ENCODE assay signal across 8 cellular contexts in the genomic region with DNA sequence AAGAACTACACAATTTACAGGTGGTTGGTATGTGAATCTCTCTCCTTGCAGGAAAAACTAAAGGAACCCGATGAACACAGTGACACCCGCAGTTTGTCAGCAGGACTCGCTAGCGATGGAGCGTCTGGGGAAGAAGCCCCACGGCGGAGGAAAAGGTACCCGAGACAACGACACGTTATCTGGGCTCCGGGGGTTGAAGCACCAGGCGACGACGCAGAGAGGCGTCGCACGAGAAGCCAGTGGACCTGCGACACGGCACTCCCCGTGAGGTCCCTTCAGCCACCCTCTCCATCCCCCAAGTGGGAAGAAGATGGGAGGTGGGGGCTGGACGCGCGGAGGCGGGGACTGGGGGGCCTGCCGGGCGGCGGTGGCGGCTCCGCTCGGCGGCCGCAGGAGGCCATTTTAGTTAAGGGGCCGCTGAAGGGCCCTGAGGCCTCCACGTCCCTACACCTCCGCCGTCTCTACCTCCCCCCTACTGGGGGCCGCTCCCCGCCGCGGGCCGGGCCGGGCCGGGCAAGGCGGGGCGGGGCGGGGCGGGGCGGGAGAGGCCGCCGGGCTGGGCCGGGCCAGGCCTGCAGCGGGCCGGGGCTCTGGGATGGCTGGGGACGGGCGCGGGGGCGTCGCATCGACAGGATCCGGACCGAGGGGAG. TPM values are rescaled to one million over a fixed set of nuclear protein-coding genes. Genes with fewer than 3 reads are reported as not detected.
DNase-seq lines count a peak whose midpoint lies in the region; ATAC-seq and TF ChIP-seq lines count a peak whose summit lies in the region.

No MANE protein-coding gene starts in this region.

- POLR2A ChIA-PET in SK-N-SH (lab: Yijun Ruan, JAX): no interaction called here

- H3K9me2 ChIP-seq in SK-N-SH (no peaks in the 10 kb centered on the region), hepatocyte (replicated peaks; ENCODE audit: insufficient read depth) (no peaks in the 10 kb centered on the region)

- H3K4me3 ChIP-seq in CD4-positive, CD25-positive, alpha-beta regulatory T cell (ENCODE audit: low read depth, low read length): peak overlapping the region; percentile 79
- H3K4me3 ChIP-seq in SK-N-SH (ENCODE audit: low read depth in 2 of 2, low read length in 1 of 2) (peak overlapping the region; percentile 83 to 86), hepatocyte (peak overlapping the region; percentile 98)

- peaks cover 14% of the 10 kb centered on the region for H3F3A ChIP-seq in SK-N-SH (replicated peaks; ENCODE audit: insufficient read depth)

- H3K36me3 ChIP-seq in CD4-positive, CD25-positive, alpha-beta regulatory T cell (ENCODE audit: control insufficient read depth, insufficient read depth, low read length): no peaks in the 10 kb centered on the region
- peaks cover 11 to 32% of the 10 kb centered on the region in 2 experiments for H3K36me3 ChIP-seq in SK-N-SH (replicated peaks in 1 of 2; ENCODE audit: control insufficient read depth in 1 of 2, insufficient read depth in 2 of 2, low read length in 1 of 2)
- H3K36me3 ChIP-seq in hepatocyte (replicated peaks; ENCODE audit: insufficient read depth, low read depth): no peaks in the 10 kb centered on the region

- peak; percentile 26 to 29 for ATAC-seq in CD4-positive, CD25-positive, alpha-beta regulatory T cell (ENCODE audit: low read depth in 2 of 2)
- ATAC-seq in GM19372 (IDR thresholded peaks at IDR 0.05; ENCODE audit: low read depth, unreplicated experiment) (peak; percentile 49), HG03460 (IDR thresholded peaks at IDR 0.05; ENCODE audit: unreplicated experiment) (peak; percentile 29)

- peak overlapping the region; percentile 91 to 97 (median 96) for H3K27ac Mint-ChIP-seq in CD4-positive, CD25-positive, alpha-beta regulatory T cell

- peak; percentile 43 to 51 (median 49) for DNase-seq in CD4-positive, CD25-positive, alpha-beta regulatory T cell
- DNase-seq in SK-N-SH (peak; percentile 87), hepatocyte (ENCODE audit: low spot score) (peak; percentile 76), retina (peak; percentile 64), middle frontal gyrus (ENCODE audit: extremely low spot score, low spot score) (no peak)

- no peaks in the 10 kb centered on the region for H3K9me3 ChIP-seq in CD4-positive, CD25-positive, alpha-beta regulatory T cell (ENCODE audit: control insufficient read depth in 2 of 2, low read length in 2 of 2)
- no peaks in the 10 kb centered on the region for H3K9me3 ChIP-seq in SK-N-SH
- no peaks in the 10 kb centered on the region for H3K9me3 ChIP-seq in hepatocyte (ENCODE audit: low read depth)

- no peak for TF ChIP-seq EP300 in SK-N-SH (IDR thresholded peaks at IDR 0.05; ENCODE audit: borderline replicate concordance in 1 of 2, low read depth in 1 of 2, low read length in 1 of 2)

- TF ChIP-seq CTCF in SK-N-SH (IDR thresholded peaks at IDR 0.05) (no peak), hepatocyte (IDR thresholded peaks at IDR 0.05; ENCODE audit: poor library complexity) (peak; percentile 9)

- peaks cover 8% of the 10 kb centered on the region for H3K36me3 Mint-ChIP-seq in CD4-positive, CD25-positive, alpha-beta regulatory T cell

- H3K79me2 ChIP-seq in SK-N-SH (ENCODE audit: insufficient read depth) (peaks cover 63% of the 10 kb centered on the region), hepatocyte (peaks cover 56% of the 10 kb centered on the region)

- 4% methylated on average over 16 of the region's 61 CpGs for WGBS in SK-N-SH (ENCODE audit: low lambda C conversion rate)
- WGBS in hepatocyte (ENCODE audit: low lambda C conversion rate, missing lambda C conversion rate): 2% methylated on average over 23 of the region's 61 CpGs

- peaks cover 0 to 2% (median 0%) of the 10 kb centered on the region in 7 donors for H3K9me3 Mint-ChIP-seq in CD4-positive, CD25-positive, alpha-beta regulatory T cell

- H3K4me3 Mint-ChIP-seq in CD4-positive, CD25-positive, alpha-beta regulatory T cell: peak overlapping the region; percentile 93 to 96 (median 94)

- H3K4me2 ChIP-seq in SK-N-SH (peak overlapping the region; percentile 93), hepatocyte (peak overlapping the region; percentile 88)

- H3K27me3 Mint-ChIP-seq in CD4-positive, CD25-positive, alpha-beta regulatory T cell: no peaks in the 10 kb centered on the region

- peak overlapping the region; percentile 91 for H3K27ac ChIP-seq in CD4-positive, CD25-positive, alpha-beta regulatory T cell (ENCODE audit: insufficient read depth, low read length, poor library complexity, severe bottlenecking)
- peak overlapping the region; percentile 89 for H3K27ac ChIP-seq in SK-N-SH (ENCODE audit: low read depth in 2 of 2, low read length in 1 of 2)
- peak overlapping the region; percentile 76 for H3K27ac ChIP-seq in angular gyrus (ENCODE audit: low read depth, low read length)
- peak overlapping the region; percentile 97 for H3K27ac ChIP-seq in hepatocyte

- no peaks in the 10 kb centered on the region for H3K27me3 ChIP-seq in CD4-positive, CD25-positive, alpha-beta regulatory T cell (ENCODE audit: control insufficient read depth, insufficient read depth, low read length)
- H3K27me3 ChIP-seq in SK-N-SH (ENCODE audit: insufficient read depth) (no peaks in the 10 kb centered on the region), hepatocyte (no peaks in the 10 kb centered on the region)

- H3K9ac ChIP-seq in SK-N-SH: peak overlapping the region; percentile 90

- peaks cover 39% of the 10 kb centered on the region for H3K4me1 ChIP-seq in CD4-positive, CD25-positive, alpha-beta regulatory T cell (ENCODE audit: control insufficient read depth, insufficient read depth, low read length, poor library complexity, severe bottlenecking)
- peaks cover 7 to 14% of the 10 kb centered on the region in 2 experiments; a peak in 3 of 4 replicates for H3K4me1 ChIP-seq in SK-N-SH (ENCODE audit: control insufficient read depth in 1 of 2, insufficient read depth in 2 of 2, low read depth in 1 of 2, low read length in 1 of 2)
- peaks cover 24% of the 10 kb centered on the region for H3K4me1 ChIP-seq in hepatocyte (ENCODE audit: insufficient read depth)

- no peak for TF ChIP-seq RAD21 in SK-N-SH (IDR thresholded peaks at IDR 0.05; ENCODE audit: low read length)

- H4K20me1 ChIP-seq in SK-N-SH (ENCODE audit: insufficient read depth) (peaks cover 48% of the 10 kb centered on the region), hepatocyte (ENCODE audit: insufficient read depth, poor library complexity, severe bottlenecking) (peaks cover 40% of the 10 kb centered on the region)

- H2AFZ ChIP-seq in SK-N-SH (ENCODE audit: low read depth) (peak overlapping the region; percentile 92; the same call in 1 of the 2 replicates), hepatocyte (peak overlapping the region; percentile 86)

- CTCF ChIA-PET in SK-N-SH (lab: Yijun Ruan, JAX): interaction anchor here (1.0 kb wide), 1 partner anchor 211 kb away, joined by 3 read pairs; no protein-coding TSS in a partner anchor

- H3K4me1 Mint-ChIP-seq in CD4-positive, CD25-positive, alpha-beta regulatory T cell: peaks cover 26 to 52% (median 35%) of the 10 kb centered on the region in 4 donors

TF ChIP-seq in SK-N-SH, 30 proteins besides CTCF, POLR2A, EP300 and RAD21:
- TF ChIP-seq TAF1 (IDR thresholded peaks at IDR 0.05; ENCODE audit: borderline replicate concordance, low read depth, low read length): peak; percentile 50; the same call in 1 of the 2 replicates
- no peak for TF ChIP-seq GABPA (IDR thresholded peaks at IDR 0.05; ENCODE audit: low read depth)
- no peak for TF ChIP-seq SMC3 (IDR thresholded peaks at IDR 0.05; ENCODE audit: low read depth, low read length)

RNA-seq across cellular contexts. Expression of gene ZFR, which starts 0.9 kb away (rescaled TPM):
- total RNA-seq in CD4-positive, CD25-positive, alpha-beta regulatory T cell: 63.6 TPM
- 10 to 100 TPM; 68.6 to 84.8 (median 75.4) TPM for polyA plus RNA-seq in CD4-positive, CD25-positive, alpha-beta regulatory T cell
- polyA plus RNA-seq in SK-N-SH (2012; rRNA removed): 24.6 and 38.0 TPM in 2 replicates
- polyA plus RNA-seq in SK-N-SH (2012; cell fraction: cytosol; rRNA removed): 32.0 and 33.7 TPM in 2 replicates
- 22.3 and 52.5 TPM in 2 replicates for polyA plus RNA-seq in SK-N-SH (2012; cell fraction: nucleus; rRNA removed)
- total RNA-seq in hepatocyte: 83.4 and 93.3 TPM in 2 replicates
- polyA plus RNA-seq in hepatocyte: 45.0 and 59.1 TPM in 2 replicates
